ENCODE assay signal across 8 cellular contexts in genomic region chr3:24237971-24238767, GRCh38.
DNase-seq lines count a peak whose midpoint lies in the region; ATAC-seq, FAIRE-seq and TF ChIP-seq lines count a peak whose summit lies in the region.

No MANE protein-coding gene starts in this region.

- H3K4me1 ChIP-seq in Karpas-422 (ENCODE audit: low read length), result no peaks in the 10 kb centered on the region
- H3K4me1 ChIP-seq in colonic mucosa, result no peaks in the 10 kb centered on the region
- H3K4me1 ChIP-seq in HepG2 (ENCODE audit: insufficient read depth, low read length), result peaks cover 11% of the 10 kb centered on the region

- no peak for TF ChIP-seq POLR2A in HepG2 (IDR thresholded peaks at IDR 0.05; ENCODE audit: insufficient read depth in 1 of 2, low read depth in 2 of 2, low read length in 2 of 2)

- no peak overlapping the region for H3K4me3 ChIP-seq in H7 (ENCODE audit: insufficient read depth, low read depth, low read length)
- H3K4me3 ChIP-seq in Karpas-422 (ENCODE audit: low read length), result no peak overlapping the region
- no peak overlapping the region for H3K4me3 ChIP-seq in colonic mucosa
- H3K4me3 ChIP-seq in HepG2 (replicated peaks in 1 of 3; ENCODE audit: insufficient read depth in 1 of 3, low read depth in 2 of 3, low read length in 3 of 3), result no peak overlapping the region

- peak; percentile 88 for ATAC-seq in HepG2

- no TSS peak for BruUV-seq in HepG2 (replicated peaks; lab: Mats Ljungman, UMichigan)

- H3K9me2 ChIP-seq in Karpas-422 (replicated peaks; ENCODE audit: insufficient read depth, low read length), result no peaks in the 10 kb centered on the region

- H4K20me1 ChIP-seq in Karpas-422 (ENCODE audit: insufficient read depth, low read depth, low read length) (no peaks in the 10 kb centered on the region), HepG2 (ENCODE audit: insufficient read depth, low read length) (no peaks in the 10 kb centered on the region)

- peak; percentile 46 for FAIRE-seq in HepG2 (lab: Jason Lieb, UNC)

- TF ChIP-seq CTCF in colonic mucosa (IDR thresholded peaks at IDR 0.05) (peak; percentile 41), HepG2 (CRISPR knock-in tag; IDR thresholded peaks at IDR 0.05) (peak; percentile 80)

- no peaks in the 10 kb centered on the region for H3K79me2 ChIP-seq in Karpas-422 (ENCODE audit: low read length)
- H3K79me2 ChIP-seq in HepG2 (ENCODE audit: insufficient read depth, low read length), result no peaks in the 10 kb centered on the region

- H3K9ac ChIP-seq in Karpas-422 (ENCODE audit: low read length) (no peak overlapping the region), colonic mucosa (ENCODE audit: low read depth in 2 of 2, low read length in 2 of 2) (no peak overlapping the region), HepG2 (ENCODE audit: insufficient read depth, low read depth, low read length) (no peak overlapping the region)

- no peaks in the 10 kb centered on the region for H3K36me3 ChIP-seq in H7 (replicated peaks; ENCODE audit: control insufficient read depth, insufficient read depth, low read length)
- H3K36me3 ChIP-seq in Karpas-422 (ENCODE audit: insufficient read depth, low read length), result no peaks in the 10 kb centered on the region
- no peaks in the 10 kb centered on the region for H3K36me3 ChIP-seq in colonic mucosa
- peaks cover 0 to 3% of the 10 kb centered on the region in 2 experiments; a peak in 2 of 5 replicates for H3K36me3 ChIP-seq in HepG2 (replicated peaks in 1 of 2; ENCODE audit: control insufficient read depth in 1 of 2, insufficient read depth in 2 of 2, low read length in 2 of 2)

- in situ Hi-C loops in HepG2 (cut with HindIII; ENCODE audit: extremely low pct_ligation_motif_present, low pct_unique_long_range_greater_than_20kb), result loop anchor here (10.0 kb wide), 1 partner anchor 173 kb away; no protein-coding TSS in a partner anchor

- no peaks in the 10 kb centered on the region for H3K9me3 ChIP-seq in Karpas-422 (ENCODE audit: low read length)
- H3K9me3 ChIP-seq in colonic mucosa, result no peaks in the 10 kb centered on the region
- H3K9me3 ChIP-seq in HepG2 (ENCODE audit: low read length), result no peaks in the 10 kb centered on the region

- H3K27me3 ChIP-seq in H7 (ENCODE audit: control insufficient read depth, insufficient read depth, low read length) (no peaks in the 10 kb centered on the region), Karpas-422 (ENCODE audit: low read length) (no peaks in the 10 kb centered on the region), colonic mucosa (no peaks in the 10 kb centered on the region), HepG2 (ENCODE audit: control insufficient read depth in 1 of 2, insufficient read depth in 2 of 2, low read length in 2 of 2) (no peaks in the 10 kb centered on the region)

- no peak; the same call in 1 of the 2 replicates for TF ChIP-seq RAD21 in HepG2 (CRISPR knock-in tag; IDR thresholded peaks at IDR 0.05)

- 47% methylated on average over 4 of the region's 4 CpGs for WGBS in HepG2 (ENCODE audit: low lambda C conversion rate)

- intact Hi-C loops in colonic mucosa (cut with DNase I), result loop anchor here (10.0 kb wide), 1 partner anchor 243 kb away; no protein-coding TSS in a partner anchor
- intact Hi-C loops in HepG2 (cut with micrococcal nuclease; ENCODE audit: unreplicated experiment), result loop anchor here (1.0 to 5.0 kb wide), 4 partner anchors 51 to 239 kb away; no protein-coding TSS in a partner anchor

- TF ChIP-seq EP300 in HepG2 (IDR thresholded peaks at IDR 0.05; ENCODE audit: low read depth in 2 of 2, low read length in 2 of 2) (no peak), HepG2 (CRISPR knock-in tag; IDR thresholded peaks at IDR 0.05; ENCODE audit: borderline replicate concordance) (no peak)

- POLR2A ChIA-PET in HepG2 (lab: Yijun Ruan, JAX), result no interaction called here

- H2AFZ ChIP-seq in Karpas-422 (ENCODE audit: low read length), result no peak overlapping the region
- no peak overlapping the region for H2AFZ ChIP-seq in HepG2 (ENCODE audit: low read length)

- CTCF ChIA-PET in HepG2 (lab: Yijun Ruan, JAX; ENCODE audit: low intra/inter-chr PET ratio, low total read pairs), result interaction anchor here (0.6 to 2.0 kb wide), 4 partner anchors 52 to 239 kb away, joined by 3 to 19 read pairs (median 10); no protein-coding TSS in a partner anchor

- H3K4me2 ChIP-seq in Karpas-422 (ENCODE audit: low read depth, low read length, poor library complexity, severe bottlenecking) (no peak overlapping the region), HepG2 (ENCODE audit: low read depth, low read length) (no peak overlapping the region)

- H3K27ac ChIP-seq in Karpas-422 (ENCODE audit: low read length), result no peak overlapping the region
- H3K27ac ChIP-seq in colonic mucosa, result no peak overlapping the region
- H3K27ac ChIP-seq in HepG2 (ENCODE audit: extremely low read length, insufficient read depth, low read length), result no peak overlapping the region
- no peak overlapping the region for H3K27ac ChIP-seq in substantia nigra (ENCODE audit: low read depth, low read length, poor library complexity, severe bottlenecking)

- DNase-seq in A172 (ENCODE audit: low spot score) (peak; percentile 94), GM03348 (ENCODE audit: low spot score) (peak; percentile 77), H7 (peak; percentile 13), Karpas-422 (peak; percentile 84), SHP77 treated with DMSO at 0.1 percent for 48 hours (lab: John Stamatoyannopoulos, UW) (peak; percentile 24), colonic mucosa (peak; percentile 69), HepG2 (ENCODE audit: low spot score) (peak; percentile 64), substantia nigra (lab: John Stamatoyannopoulos, UW) (peak in 26 of 49 donors; percentile 2 to 67 (median 24))

TF ChIP-seq in HepG2, 621 proteins besides CTCF, POLR2A, EP300 and RAD21 (continues in another document):
- TF ChIP-seq ZFP90 (CRISPR knock-in tag; IDR thresholded peaks at IDR 0.05; ENCODE audit: borderline replicate concordance) (no peak), STAG1 (CRISPR knock-in tag; IDR thresholded peaks at IDR 0.05) (peak; percentile 74), SMC3 (IDR thresholded peaks at IDR 0.05; ENCODE audit: low read length) (peak; percentile 79), MAX (IDR thresholded peaks at IDR 0.05) (peak; percentile 22; the same call in 1 of the 2 replicates), MYNN (CRISPR knock-in tag; IDR thresholded peaks at IDR 0.05; ENCODE audit: low read depth) (no peak), CREB1 (IDR thresholded peaks at IDR 0.05) (no peak), CREB1 (CRISPR knock-in tag; IDR thresholded peaks at IDR 0.05) (peak; percentile 35; the same call in 1 of the 2 replicates), ZNF646 (CRISPR knock-in tag; IDR thresholded peaks at IDR 0.05) (peak; percentile 79), ZNF740 (CRISPR knock-in tag; IDR thresholded peaks at IDR 0.05) (peak; percentile 96), XRCC5 (optimal IDR thresholded peaks at IDR 0.05; ENCODE audit: low read length) (peak; percentile 69)

Comparison
In these comparisons a context has a peak if more than half of its experiments do, and no peak if none do; other contexts are left out.
1. DNase-seq: peak in every context shown above with its lines; median percentile 94 in A172; 84 in Karpas-422; 77 in GM03348; 69 in colonic mucosa; 64 in HepG2; 24 in SHP77 treated with DMSO at 0.1 percent for 48 hours; 24 in substantia nigra; 13 in H7.